In genomic region chr1:151639466-151639865, GRCh38 we compare ENCODE assay signal across 19 cellular contexts. TPM values are rescaled to one million over a fixed set of nuclear protein-coding genes. Genes with fewer than 3 reads are reported as not detected.
DNase-seq lines count a peak whose midpoint lies in the region; ATAC-seq, FAIRE-seq and TF ChIP-seq lines count a peak whose summit lies in the region.
"Had no signal": no experiment of that assay in that cellular context is flagged by ENCODE, and none has a peak within 500 bp of the region (broad histone marks: within the 10 kb centered on the region; RNA-seq: fewer than 3 reads in every experiment).

No MANE protein-coding gene starts in this region.

- H3K36me3 ChIP-seq in cardiac muscle cell (no peaks in the 10 kb centered on the region), small intestine (ENCODE audit: control insufficient read depth in 2 of 2, insufficient read depth in 2 of 2, low read length in 2 of 2) (no peaks in the 10 kb centered on the region)
- H3K36me3 ChIP-seq: adrenal gland, vagina had no signal

- peak overlapping the region; percentile 24 for H3K27ac ChIP-seq in cardiac muscle cell
- H3K27ac ChIP-seq in small intestine (ENCODE audit: low read depth in 1 of 2, low read length in 1 of 2), result no peak overlapping the region
- no peak overlapping the region for H3K27ac ChIP-seq in dorsolateral prefrontal cortex
- H3K27ac ChIP-seq: adrenal gland, vagina had no signal

- DNase-seq in cardiac muscle cell (ENCODE audit: low read depth in 1 of 2, low spot score in 1 of 2), result peak in 1 of 2 donors; percentile 80
- DNase-seq in left cardiac atrium, result no peak
- peak; percentile 74 for DNase-seq in astrocyte of the hippocampus (ENCODE audit: low read depth, low spot score)
- peak; percentile 71 for DNase-seq in foreskin melanocyte
- peak; percentile 26 for DNase-seq in small intestine
- DNase-seq in NCI-H128 (lab: John Stamatoyannopoulos, UW; ENCODE audit: unreplicated experiment), result no peak
- no peak for DNase-seq in NCI-H2029 (lab: John Stamatoyannopoulos, UW)
- no peak for DNase-seq in dorsolateral prefrontal cortex
- DNase-seq: activated CD8-positive, alpha-beta memory T cell treated with anti-CD3 and anti-CD28 coated beads, Interleukin-2, amount 10 ng/mL, durations not matched to agents 7 days and 5 days; adrenal gland; DMS53; H9; immature natural killer cell; NCI-H1105; NCI-H524 treated with DMSO at 0.1 percent for 48 hours; stimulated activated CD4-positive, alpha-beta T cell treated with anti-CD3 and anti-CD28 coated beads, Interleukin-12 subunit alpha, Interleukin-12 subunit beta, amount 100 ng/mL, for 4 hours had no signal

- ATAC-seq in left cardiac atrium, result no peak
- ATAC-seq: activated CD8-positive, alpha-beta memory T cell treated with anti-CD3 and anti-CD28 coated beads, Interleukin-2, amount 10 ng/mL, durations not matched to agents 7 days and 5 days; natural killer cell treated with Interleukin-12 subunit alpha and Interleukin-12 subunit beta and Interleukin-15 and Interleukin-18, amount 100 ng/mL, for 72 hours had no signal

- no peaks in the 10 kb centered on the region for H3K27me3 ChIP-seq in cardiac muscle cell
- H3K27me3 ChIP-seq in small intestine (ENCODE audit: control insufficient read depth in 2 of 2, insufficient read depth in 2 of 2, low read length in 2 of 2), result no peaks in the 10 kb centered on the region
- no peaks in the 10 kb centered on the region for H3K27me3 ChIP-seq in dorsolateral prefrontal cortex
- H3K27me3 ChIP-seq: adrenal gland, vagina had no signal

- intact Hi-C loops in left cardiac atrium (cut with DNase I), result no loop called here
- intact Hi-C loops in dorsolateral prefrontal cortex (cut with DNase I), result no loop called here

- FAIRE-seq in small intestine (lab: Jason Lieb, UNC), result no peak
- FAIRE-seq: HTR-8/SVneo had no signal

- 13 to 28% (median 24%) methylated on average over 2 of the region's 2 CpGs for whole genome bisulfite sequencing in small intestine, 3 donors

- no peaks in the 10 kb centered on the region for H3K9me3 ChIP-seq in cardiac muscle cell (ENCODE audit: low read depth)
- no peaks in the 10 kb centered on the region for H3K9me3 ChIP-seq in small intestine (ENCODE audit: control insufficient read depth, low read depth)
- H3K9me3 ChIP-seq: adrenal gland, vagina had no signal

- H3K4me1 ChIP-seq in cardiac muscle cell (ENCODE audit: low read depth) (peaks cover 23% of the 10 kb centered on the region), small intestine (ENCODE audit: control insufficient read depth in 2 of 2, insufficient read depth in 1 of 2, low read depth in 1 of 2, low read length in 1 of 2) (peaks cover 8 to 15% of the 10 kb centered on the region in 2 donors)

- no peak for TF ChIP-seq CTCF in cardiac muscle cell (IDR thresholded peaks at IDR 0.05; ENCODE audit: low read depth, low read length)
- no peak for TF ChIP-seq CTCF in dorsolateral prefrontal cortex (IDR thresholded peaks at IDR 0.05 in 54 of 56, conservative IDR thresholded peaks at IDR 0.05 in 2 of 56; ENCODE audit: low read depth in 1 of 56, partially characterized antibody in 56 of 56)

- no peak overlapping the region for H3K4me3 ChIP-seq in cardiac muscle cell
- no peak overlapping the region for H3K4me3 ChIP-seq in small intestine (ENCODE audit: low read depth in 1 of 2, low read length in 2 of 2)
- no peak overlapping the region for H3K4me3 ChIP-seq in dorsolateral prefrontal cortex
- H3K4me3 ChIP-seq: adrenal gland, vagina had no signal

RNA-seq across cellular contexts. Expression of gene SNX27, which starts 27.6 kb away (rescaled TPM):
- 24.5 and 34.5 TPM in 2 replicates for total RNA-seq in cardiac muscle cell
- polyA plus RNA-seq in cardiac muscle cell, result 24.4 and 27.6 TPM in 2 replicates
- total RNA-seq in left cardiac atrium, result 10 to 100 TPM; 29.8 to 32.3 TPM
- 1 to 10 TPM; 4.3 to 9.5 (median 4.5) TPM for polyA plus RNA-seq in small intestine
- total RNA-seq in dorsolateral prefrontal cortex, result 100 to 1,000 TPM in 27 of 120 experiments, 10 to 100 TPM in 93; 71.9 to 121 (median 93.6) TPM

Comparison
In these comparisons a context has a peak if more than half of its experiments do, and no peak if none do; other contexts are left out.
1. DNase-seq: peak in astrocyte of the hippocampus (single experiment), foreskin melanocyte (single experiment) and small intestine (single experiment); none in left cardiac atrium (single experiment), NCI-H128 (single experiment), NCI-H2029 (single experiment) and dorsolateral prefrontal cortex (0 of 10).